In the genomic region with DNA sequence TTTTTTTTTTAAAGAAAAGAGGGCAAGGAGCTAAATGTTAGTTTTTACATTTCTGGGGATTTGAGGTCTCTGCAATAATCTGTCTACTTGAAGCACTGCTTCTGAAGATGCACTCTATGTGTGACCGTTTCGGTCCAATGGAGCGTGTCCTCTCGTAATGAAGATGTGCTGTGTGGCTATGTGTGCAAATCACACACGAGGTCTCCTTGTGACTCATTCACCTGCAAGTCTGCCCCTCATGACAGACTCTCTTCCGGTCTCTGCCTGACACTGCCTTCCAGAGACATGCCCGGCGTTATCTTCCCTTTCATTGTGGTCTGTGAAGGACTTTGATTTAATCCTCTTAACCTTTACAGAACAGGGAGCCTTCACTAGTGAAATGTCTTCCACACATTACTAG, we compare ENCODE assay signal across 18 cellular contexts.
DNase-seq lines count a peak whose midpoint lies in the region; ATAC-seq and TF ChIP-seq lines count a peak whose summit lies in the region.
"Had no signal": no experiment of that assay in that cellular context is flagged by ENCODE, and none has a peak within 500 bp of the region (broad histone marks: within the 10 kb centered on the region; RNA-seq: fewer than 3 reads in every experiment).

No MANE protein-coding gene starts in this region.

- no peaks in the 10 kb centered on the region for H3K4me1 ChIP-seq in OCI-LY7 (ENCODE audit: insufficient read depth, low read length, poor library complexity, severe bottlenecking)

- H3K9me2 ChIP-seq in OCI-LY7 (ENCODE audit: insufficient read depth, low read length), result no peaks in the 10 kb centered on the region

- H3K9me3 ChIP-seq in WERI-Rb-1 (ENCODE audit: severe bottlenecking) (no peaks in the 10 kb centered on the region), OCI-LY7 (ENCODE audit: low read length) (no peaks in the 10 kb centered on the region)

- peak; percentile 100 for ATAC-seq in GM21360 (IDR thresholded peaks at IDR 0.05; ENCODE audit: unreplicated experiment)
- ATAC-seq in HG03103 (IDR thresholded peaks at IDR 0.05; ENCODE audit: low read depth, unreplicated experiment), result peak; percentile 88
- ATAC-seq: activated CD8-positive, alpha-beta T cell treated with anti-CD3 and anti-CD28 coated beads, Interleukin-2, amount 10 ng/mL, durations not matched to agents 7 days and 5 days; PC-3; stimulated activated effector memory CD8-positive, alpha-beta T cell treated with anti-CD3 and anti-CD28 coated beads, Interleukin-12 subunit alpha, Interleukin-12 subunit beta, amount 100 ng/mL, for 72 hours; T-helper 17 cell had no signal

- no peaks in the 10 kb centered on the region for H3K36me3 Mint-ChIP-seq in nephron progenitor cell (ENCODE audit: low read depth)
- H3K36me3 Mint-ChIP-seq: activated naive CD4-positive, alpha-beta T cell treated with anti-CD3 and anti-CD28 coated beads, Interleukin-2, amount 50 U/mL, for 24 hours; stimulated activated effector memory CD8-positive, alpha-beta T cell treated with anti-CD3 and anti-CD28 coated beads, Interleukin-12 subunit alpha, Interleukin-12 subunit beta, amount 100 ng/mL, for 72 hours had no signal

- no peak for TF ChIP-seq CTCF in GM10266 (IDR thresholded peaks at IDR 0.05; ENCODE audit: control insufficient read depth, insufficient read depth, low read depth, missing control alignments)
- no peak for TF ChIP-seq CTCF in WERI-Rb-1 (IDR thresholded peaks at IDR 0.05; ENCODE audit: low read depth, low read length)
- TF ChIP-seq CTCF in OCI-LY7 (conservative IDR thresholded peaks at IDR 0.05; ENCODE audit: low read length), result no peak
- TF ChIP-seq CTCF in nephron progenitor cell (IDR thresholded peaks at IDR 0.05), result no peak

- H3K79me2 ChIP-seq in OCI-LY7 (ENCODE audit: insufficient read depth, low read depth, low read length), result no peaks in the 10 kb centered on the region

- no peaks in the 10 kb centered on the region for H4K20me1 ChIP-seq in OCI-LY7 (ENCODE audit: insufficient read depth, low read length)

- no peak overlapping the region for H3K4me2 ChIP-seq in OCI-LY7 (ENCODE audit: low read length)

- CTCF ChIA-PET in OCI-LY7 (lab: Charles Lee; ENCODE audit: unreplicated experiment), result no interaction called here

- DNase-seq in GM10266 (ENCODE audit: extremely low spot score) (peak; percentile 16), WERI-Rb-1 (peak; percentile 81), OCI-LY7 (ENCODE audit: low spot score) (no peak), NCI-H345 treated with DMSO at 0.1 percent for 48 hours (lab: John Stamatoyannopoulos, UW; ENCODE audit: unreplicated experiment) (no peak), nephron progenitor cell (no peak), GM19238 (ENCODE audit: insufficient read length, low spot score) (no peak)
- DNase-seq: activated CD8-positive, alpha-beta T cell treated with anti-CD3 and anti-CD28 coated beads, Interleukin-2, amount 10 ng/mL, durations not matched to agents 7 days and 5 days; cerebellar nuclear complex; erythroblast; KG1; PC-3; posterior cingulate gyrus; stimulated activated CD4-positive, alpha-beta T cell treated with anti-CD3 and anti-CD28 coated beads, Interleukin-1b, Interleukin-23, amount 100 ng/mL, for 48 hours; T-helper 17 cell had no signal

- no peak overlapping the region for H3K27ac ChIP-seq in WERI-Rb-1
- no peak overlapping the region for H3K27ac ChIP-seq in OCI-LY7 (ENCODE audit: low read depth, low read length, poor library complexity, severe bottlenecking)

- POLR2A ChIA-PET in OCI-LY7 (lab: Charles Lee), result interaction anchor here (0.7 kb wide), 1 partner anchor 15 kb away, joined by 3 read pairs; no protein-coding TSS in a partner anchor

- peaks cover 6% of the 10 kb centered on the region for H3K4me1 Mint-ChIP-seq in nephron progenitor cell
- H3K4me1 Mint-ChIP-seq: activated naive CD4-positive, alpha-beta T cell treated with anti-CD3 and anti-CD28 coated beads, Interleukin-2, amount 50 U/mL, for 24 hours; stimulated activated effector memory CD8-positive, alpha-beta T cell treated with anti-CD3 and anti-CD28 coated beads, Interleukin-12 subunit alpha, Interleukin-12 subunit beta, amount 100 ng/mL, for 72 hours; T-helper 17 cell had no signal

- no TSS peak for BruUV-seq in OCI-LY7 (replicated peaks; lab: Mats Ljungman, UMichigan)

- intact Hi-C loops in OCI-LY7 (cut with micrococcal nuclease; ENCODE audit: unreplicated experiment), result no loop called here

- no peak overlapping the region for H3K4me3 ChIP-seq in WERI-Rb-1 (ENCODE audit: low read depth, low read length)
- no peak overlapping the region for H3K4me3 ChIP-seq in OCI-LY7 (ENCODE audit: low read depth, low read length, poor library complexity, severe bottlenecking)

- H3K27me3 ChIP-seq in WERI-Rb-1 (ENCODE audit: insufficient read depth, low read depth, severe bottlenecking), result no peaks in the 10 kb centered on the region

- H3K27ac Mint-ChIP-seq in nephron progenitor cell, result no peak overlapping the region
- H3K27ac Mint-ChIP-seq: activated CD8-positive, alpha-beta T cell treated with anti-CD3 and anti-CD28 coated beads, Interleukin-2, amount 10 ng/mL, durations not matched to agents 7 days and 5 days; activated naive CD4-positive, alpha-beta T cell treated with anti-CD3 and anti-CD28 coated beads, Interleukin-2, amount 50 U/mL, for 24 hours; stimulated activated effector memory CD8-positive, alpha-beta T cell treated with anti-CD3 and anti-CD28 coated beads, Interleukin-12 subunit alpha, Interleukin-12 subunit beta, amount 100 ng/mL, for 72 hours; T-helper 17 cell had no signal

- H3K27me3 Mint-ChIP-seq in nephron progenitor cell (ENCODE audit: low read depth, poor library complexity), result no peaks in the 10 kb centered on the region
- H3K27me3 Mint-ChIP-seq: activated naive CD4-positive, alpha-beta T cell treated with anti-CD3 and anti-CD28 coated beads, Interleukin-2, amount 50 U/mL, for 24 hours; T-helper 17 cell had no signal

- H3K9me3 Mint-ChIP-seq in nephron progenitor cell, result no peaks in the 10 kb centered on the region
- H3K9me3 Mint-ChIP-seq: activated naive CD4-positive, alpha-beta T cell treated with anti-CD3 and anti-CD28 coated beads, Interleukin-2, amount 50 U/mL, for 24 hours; stimulated activated effector memory CD8-positive, alpha-beta T cell treated with anti-CD3 and anti-CD28 coated beads, Interleukin-12 subunit alpha, Interleukin-12 subunit beta, amount 100 ng/mL, for 72 hours had no signal

- H3K4me3 Mint-ChIP-seq in nephron progenitor cell, result no peak overlapping the region
- H3K4me3 Mint-ChIP-seq: activated CD8-positive, alpha-beta T cell treated with anti-CD3 and anti-CD28 coated beads, Interleukin-2, amount 10 ng/mL, durations not matched to agents 7 days and 5 days; activated naive CD4-positive, alpha-beta T cell treated with anti-CD3 and anti-CD28 coated beads, Interleukin-2, amount 50 U/mL, for 24 hours; stimulated activated effector memory CD8-positive, alpha-beta T cell treated with anti-CD3 and anti-CD28 coated beads, Interleukin-12 subunit alpha, Interleukin-12 subunit beta, amount 100 ng/mL, for 72 hours; T-helper 17 cell had no signal

- no peak overlapping the region for H2AFZ ChIP-seq in OCI-LY7 (ENCODE audit: low read length)

- no peaks in the 10 kb centered on the region for H3K36me3 ChIP-seq in WERI-Rb-1
- H3K36me3 ChIP-seq in OCI-LY7 (ENCODE audit: insufficient read depth, low read length), result no peaks in the 10 kb centered on the region

Comparison
In these comparisons a context has a peak if more than half of its experiments do, and no peak if none do; other contexts are left out.
1. DNase-seq: peak in GM10266 (single experiment) and WERI-Rb-1 (single experiment); none in OCI-LY7 (single experiment), NCI-H345 treated with DMSO at 0.1 percent for 48 hours (single experiment), nephron progenitor cell (single experiment) and GM19238 (single experiment).